Comparison of ENCODE assay signal across 17 cellular contexts in genomic region chr6:87575423-87575822, GRCh38. TPM values are rescaled to one million over a fixed set of nuclear protein-coding genes. Genes with fewer than 3 reads are reported as not detected.
DNase-seq lines count a peak whose midpoint lies in the region; ATAC-seq, FAIRE-seq and TF ChIP-seq lines count a peak whose summit lies in the region.
"Had no signal": no experiment of that assay in that cellular context is flagged by ENCODE, and none has a peak within 500 bp of the region (broad histone marks: within the 10 kb centered on the region; RNA-seq: fewer than 3 reads in every experiment).

No MANE protein-coding gene starts in this region.

- H3K27ac Mint-ChIP-seq in activated T-cell treated with anti-CD3 and anti-CD28 coated beads, Interleukin-2, amount 50 U/mL, for 24 hours, result peak overlapping the region; percentile 44
- H3K27ac Mint-ChIP-seq in WTC11, result peak overlapping the region; percentile 24
- H3K27ac Mint-ChIP-seq: activated naive CD8-positive, alpha-beta T cell treated with anti-CD3 and anti-CD28 coated beads, Interleukin-2, amount 50 U/mL, for 24 hours had no signal

- CTCF ChIA-PET in WTC11 (lab: Charles Lee), result no interaction called here

- no peak overlapping the region for H3K4me3 Mint-ChIP-seq in activated T-cell treated with anti-CD3 and anti-CD28 coated beads, Interleukin-2, amount 50 U/mL, for 24 hours
- H3K4me3 Mint-ChIP-seq in WTC11, result no peak overlapping the region
- H3K4me3 Mint-ChIP-seq: activated naive CD8-positive, alpha-beta T cell treated with anti-CD3 and anti-CD28 coated beads, Interleukin-2, amount 50 U/mL, for 24 hours; stimulated activated naive CD8-positive, alpha-beta T cell treated with anti-CD3 and anti-CD28 coated beads, Interleukin-15, amount 100 ng/mL, for 72 hours had no signal

- FAIRE-seq in frontal cortex (lab: Jason Lieb, UNC), result no peak
- FAIRE-seq: G401.6 had no signal

- H3K4me1 Mint-ChIP-seq in activated T-cell treated with anti-CD3 and anti-CD28 coated beads, Interleukin-2, amount 50 U/mL, for 24 hours (ENCODE audit: low read depth), result peaks cover 58% of the 10 kb centered on the region
- H3K4me1 Mint-ChIP-seq in WTC11, result peaks cover 53% of the 10 kb centered on the region

- POLR2A ChIA-PET in WTC11 (lab: Charles Lee), result no interaction called here

- peaks cover 2% of the 10 kb centered on the region for H3K9me3 Mint-ChIP-seq in activated T-cell treated with anti-CD3 and anti-CD28 coated beads, Interleukin-2, amount 50 U/mL, for 24 hours
- no peaks in the 10 kb centered on the region for H3K9me3 Mint-ChIP-seq in WTC11
- H3K9me3 Mint-ChIP-seq: activated naive CD8-positive, alpha-beta T cell treated with anti-CD3 and anti-CD28 coated beads, Interleukin-2, amount 50 U/mL, for 24 hours had no signal

- peaks cover 73% of the 10 kb centered on the region for H3K36me3 Mint-ChIP-seq in activated T-cell treated with anti-CD3 and anti-CD28 coated beads, Interleukin-2, amount 50 U/mL, for 24 hours (ENCODE audit: low read depth)
- H3K36me3 Mint-ChIP-seq in WTC11, result peaks cover 11% of the 10 kb centered on the region

- TF ChIP-seq CTCF in WTC11 (IDR thresholded peaks at IDR 0.05), result no peak

- no peak for DNase-seq in activated T-cell treated with anti-CD3 and anti-CD28 coated beads, Interleukin-2, amount 50 U/mL, for 24 hours
- no peak for DNase-seq in activated T-cell treated with anti-CD3 and anti-CD28 coated beads for 4 hours
- peak; percentile 23 for DNase-seq in HuH-7 (ENCODE audit: low spot score)
- DNase-seq in WTC11 (ENCODE audit: low spot score), result no peak
- DNase-seq in frontal cortex (ENCODE audit: low spot score in 2 of 2), result no peak
- no peak for DNase-seq in central memory CD4-positive, alpha-beta T cell
- DNase-seq: activated naive CD8-positive, alpha-beta T cell treated with anti-CD3 and anti-CD28 coated beads, Interleukin-2, amount 50 U/mL, for 24 hours; Calu3; gastrocnemius medialis; left ventricle myocardium inferior; occipital lobe; RPMI8226; sigmoid colon; stimulated activated CD4-positive, alpha-beta T cell treated with anti-CD3 and anti-CD28 coated beads, Interleukin-1b, Interleukin-23, amount 100 ng/mL, for 48 hours; stimulated activated naive CD8-positive, alpha-beta T cell treated with anti-CD3 and anti-CD28 coated beads, Interleukin-15, amount 100 ng/mL, for 72 hours had no signal

- no peaks in the 10 kb centered on the region for H3K27me3 Mint-ChIP-seq in activated T-cell treated with anti-CD3 and anti-CD28 coated beads, Interleukin-2, amount 50 U/mL, for 24 hours
- no peaks in the 10 kb centered on the region for H3K27me3 Mint-ChIP-seq in WTC11 (ENCODE audit: low read depth)
- H3K27me3 Mint-ChIP-seq: activated naive CD8-positive, alpha-beta T cell treated with anti-CD3 and anti-CD28 coated beads, Interleukin-2, amount 50 U/mL, for 24 hours; stimulated activated naive CD8-positive, alpha-beta T cell treated with anti-CD3 and anti-CD28 coated beads, Interleukin-15, amount 100 ng/mL, for 72 hours had no signal

- no peak for ATAC-seq in WTC11
- no peak for ATAC-seq in HG03460 (IDR thresholded peaks at IDR 0.05; ENCODE audit: unreplicated experiment)
- ATAC-seq: activated naive CD8-positive, alpha-beta T cell treated with anti-CD3 and anti-CD28 coated beads, Interleukin-2, amount 50 U/mL, for 24 hours; gastrocnemius medialis; stimulated activated naive CD8-positive, alpha-beta T cell treated with anti-CD3 and anti-CD28 coated beads, Interleukin-15, amount 100 ng/mL, for 72 hours had no signal

TF ChIP-seq in WTC11, 78 proteins besides CTCF, POLR2A, EP300 and RAD21:
- TF ChIP-seq SMAD4 (CRISPR knock-in tag; IDR thresholded peaks at IDR 0.05) (no peak), EMX1 (CRISPR knock-in tag; IDR thresholded peaks at IDR 0.05) (no peak), JUN (CRISPR knock-in tag; IDR thresholded peaks at IDR 0.05) (no peak), E2F1 (CRISPR knock-in tag; IDR thresholded peaks at IDR 0.05) (no peak), NFE2L1 (CRISPR knock-in tag; IDR thresholded peaks at IDR 0.05) (no peak), ZBTB43 (CRISPR knock-in tag; IDR thresholded peaks at IDR 0.05) (no peak), SP1 (CRISPR knock-in tag; conservative IDR thresholded peaks at IDR 0.05) (no peak), ATF6 (CRISPR knock-in tag; IDR thresholded peaks at IDR 0.05) (no peak), ZNF263 (CRISPR knock-in tag; IDR thresholded peaks at IDR 0.05; ENCODE audit: low read depth) (no peak), IRF1 (CRISPR knock-in tag; IDR thresholded peaks at IDR 0.05) (no peak), TEAD4 (CRISPR knock-in tag; IDR thresholded peaks at IDR 0.05) (no peak)
TF ChIP-seq in WTC11: peak in this region for 0.

RNA-seq across cellular contexts. Expression of gene RARS2, which starts 14.4 kb away (rescaled TPM):
- total RNA-seq in WTC11 (2021), result 31.8 to 33.3 TPM (median 32.9 TPM) in 3 replicates
- total RNA-seq in frontal cortex, result 45.7 TPM

RNA-seq across cellular contexts. Expression of gene ORC3, which starts 14.5 kb away (rescaled TPM):
- total RNA-seq in WTC11 (2021) (46.7 to 50.7 TPM (median 48.4 TPM) in 3 replicates), frontal cortex (40.8 TPM)
